8 cellular contexts compared by ENCODE assay signal in genomic region chr19:35901854-35902661, GRCh38. TPM values are rescaled to one million over a fixed set of nuclear protein-coding genes. Genes with fewer than 3 reads are reported as not detected.
A peak's percentile ranks its signal among the peaks of the same experiment; 100 is the strongest.
DNase-seq lines count a peak whose midpoint lies in the region; ATAC-seq and TF ChIP-seq lines count a peak whose summit lies in the region.

Gene HCST, plus strand, starts transcription at chr19:35902529. Its CDS starts 65 bp downstream, at chr19:35902594.

- peaks cover 7 to 29% of the 10 kb centered on the region in 2 donors for H3K36me3 Mint-ChIP-seq in CD4-positive, alpha-beta memory T cell

- H3K4me1 ChIP-seq in CD4-positive, alpha-beta memory T cell (ENCODE audit: insufficient read depth, low read length), result peaks cover 53% of the 10 kb centered on the region
- peaks cover 0 to 4% of the 10 kb centered on the region in 2 donors for H3K4me1 ChIP-seq in esophagus (ENCODE audit: control insufficient read depth in 2 of 2, insufficient read depth in 2 of 2, low read length in 1 of 2)
- peaks cover 2% of the 10 kb centered on the region for H3K4me1 ChIP-seq in rectal smooth muscle tissue (ENCODE audit: control insufficient read depth, insufficient read depth, low read length)

- 39% methylated on average over 6 of the region's 6 CpGs for WGBS in esophagus, 2 donors

- H3K9ac ChIP-seq in rectal smooth muscle tissue (ENCODE audit: low read length), result no peak within 1 kb of the TSS

- H3K4me1 Mint-ChIP-seq in CD4-positive, alpha-beta memory T cell, result peaks cover 22 to 78% (median 50%) of the 10 kb centered on the region in 4 donors

- POLR2A ChIA-PET in CD4-positive, alpha-beta memory T cell (lab: Charles Lee; ENCODE audit: partially characterized antibody), result interaction anchor here (1.5 to 5.2 kb wide), 7 partner anchors 21 to 157 kb away, joined by 3 to 73 read pairs (median 9); partner anchors contain the start of genes PSENEN and U2AF1L4

- no peaks in the 10 kb centered on the region for H3K27me3 Mint-ChIP-seq in CD4-positive, alpha-beta memory T cell

- CTCF ChIA-PET in CD4-positive, alpha-beta memory T cell (lab: Charles Lee; ENCODE audit: partially characterized antibody), result no interaction called here

- no peak for ATAC-seq in GM19455 (IDR thresholded peaks at IDR 0.05; ENCODE audit: unreplicated experiment)
- no peak for ATAC-seq in HG03097 (IDR thresholded peaks at IDR 0.05; ENCODE audit: low FRiP score, unreplicated experiment)

- peak; percentile 60 to 78 (median 72) for DNase-seq in CD4-positive, alpha-beta memory T cell
- DNase-seq in HL-60 (ENCODE audit: low read depth in 1 of 2, low spot score in 1 of 2), result peak in 1 of 2 experiments; percentile 82
- DNase-seq in NCI-H2196 treated with DMSO at 0.1 percent for 48 hours (lab: John Stamatoyannopoulos, UW; ENCODE audit: unreplicated experiment), result no peak

- intact Hi-C loops in CD4-positive, alpha-beta memory T cell (cut with micrococcal nuclease), result loop anchor here (2.0 to 5.0 kb wide), 2 partner anchors 157 to 690 kb away; partner anchors contain the start of genes PSENEN and U2AF1L4

- H3K27ac Mint-ChIP-seq in CD4-positive, alpha-beta memory T cell, result peak within 1 kb of the TSS; percentile 92 to 99 (median 98)

- H3K4me3 Mint-ChIP-seq in CD4-positive, alpha-beta memory T cell, result peak within 1 kb of the TSS; percentile 88 to 100 (median 99)

- H3K9me3 ChIP-seq in CD4-positive, alpha-beta memory T cell (ENCODE audit: control insufficient read depth in 1 of 2, low read length in 2 of 2), result no peaks in the 10 kb centered on the region
- no peaks in the 10 kb centered on the region for H3K9me3 ChIP-seq in esophagus (ENCODE audit: control insufficient read depth in 2 of 2, insufficient read depth in 1 of 2, low read depth in 1 of 2, low read length in 1 of 2)

- no peaks in the 10 kb centered on the region for H3K27me3 ChIP-seq in CD4-positive, alpha-beta memory T cell (ENCODE audit: insufficient read depth, low read length)
- H3K27me3 ChIP-seq in HL-60 (ENCODE audit: insufficient read depth, poor library complexity, severe bottlenecking) (no peaks in the 10 kb centered on the region), esophagus (ENCODE audit: control insufficient read depth in 1 of 2, insufficient read depth in 2 of 2, low read length in 2 of 2) (no peaks in the 10 kb centered on the region), rectal smooth muscle tissue (ENCODE audit: control insufficient read depth, insufficient read depth, low read length) (no peaks in the 10 kb centered on the region)

- no peaks in the 10 kb centered on the region for H3K9me3 Mint-ChIP-seq in CD4-positive, alpha-beta memory T cell

- peak within 1 kb of the TSS; percentile 100 for H3K27ac ChIP-seq in CD4-positive, alpha-beta memory T cell (ENCODE audit: low read depth, low read length)
- H3K27ac ChIP-seq in HL-60 (replicated peaks) (peak within 1 kb of the TSS; percentile 94), esophagus (ENCODE audit: low read depth in 2 of 2, low read length in 1 of 2) (peak within 1 kb of the TSS; percentile 67 to 76), rectal smooth muscle tissue (ENCODE audit: low read depth, low read length) (peak within 1 kb of the TSS; percentile 52)

- TF ChIP-seq CTCF in HL-60 (IDR thresholded peaks at IDR 0.05; ENCODE audit: insufficient read depth, low read length) (no peak), WI38 (IDR thresholded peaks at IDR 0.05; ENCODE audit: low read depth, low read length) (no peak)

- peak within 1 kb of the TSS; percentile 92 to 96 for H3K4me3 ChIP-seq in CD4-positive, alpha-beta memory T cell (ENCODE audit: low read length in 2 of 2)
- H3K4me3 ChIP-seq in HL-60 (replicated peaks; ENCODE audit: insufficient read depth, low read length), result peak within 1 kb of the TSS; percentile 91
- peak within 1 kb of the TSS; percentile 37 for H3K4me3 ChIP-seq in WI38 (ENCODE audit: low read depth, low read length)
- peak within 1 kb of the TSS; percentile 5 to 33 for H3K4me3 ChIP-seq in esophagus (ENCODE audit: low read depth in 1 of 2, low read length in 2 of 2)
- peak within 1 kb of the TSS; percentile 47 for H3K4me3 ChIP-seq in rectal smooth muscle tissue (ENCODE audit: low read length)

- peaks cover 2% of the 10 kb centered on the region for H3K36me3 ChIP-seq in CD4-positive, alpha-beta memory T cell (ENCODE audit: insufficient read depth, low read length)
- H3K36me3 ChIP-seq in esophagus (ENCODE audit: control insufficient read depth in 2 of 2, insufficient read depth in 2 of 2, low read length in 1 of 2) (peaks cover 0 to 4% of the 10 kb centered on the region in 2 donors), rectal smooth muscle tissue (ENCODE audit: control insufficient read depth, insufficient read depth, low read length) (no peaks in the 10 kb centered on the region)

RNA-seq across cellular contexts. Expression of gene HCST, which starts in this region (rescaled TPM):
- 10 to 100 TPM; 66.2 to 75.2 TPM for total RNA-seq in CD4-positive, alpha-beta memory T cell
- 100 to 1,000 TPM; 567 to 684 TPM for polyA plus RNA-seq in CD4-positive, alpha-beta memory T cell
- 1 to 10 TPM; 6.2 to 6.7 TPM for polyA plus RNA-seq in esophagus

Comparison
In these comparisons a context has a peak if more than half of its experiments do, and no peak if none do; other contexts are left out.
1. RNA of gene HCST (polyA plus RNA-seq): 567 to 684 TPM in CD4-positive, alpha-beta memory T cell; 6.2 to 6.7 TPM in esophagus; every median in the first group is over 10 times any median in the second.
2. H3K4me3 ChIP-seq: peak in every context shown above with its lines; median percentile 94 in CD4-positive, alpha-beta memory T cell; 91 in HL-60; 47 in rectal smooth muscle tissue; 37 in WI38; 19 in esophagus.
3. Peak in every context shown above with its lines, with median percentiles within 50 percentile points of each other: H3K27ac ChIP-seq.